In genomic region chr7:7290429-7291122, GRCh38 we compare ENCODE assay signal across 25 cellular contexts.
"Had no signal": no experiment of that assay in that cellular context is flagged by ENCODE, and none has a peak within 500 bp of the region (broad histone marks: within the 10 kb centered on the region; RNA-seq: fewer than 3 reads in every experiment).

No MANE protein-coding gene starts in this region.

- DNase-seq: effector CD8-positive, alpha-beta T cell; effector memory CD8-positive, alpha-beta T cell; endodermal cell; foreskin keratinocyte; heart left ventricle; hypothalamus; immature natural killer cell; islet precursor cell; kidney; kidney glomerular epithelial cell; left colon; left lung; left ventricle myocardium superior; lower lobe of right lung; mesenchymal stem cell; mucosa of descending colon; naive B cell; naive thymus-derived CD8-positive, alpha-beta T cell had no signal

- H3K27ac ChIP-seq: coronary artery, esophagus muscularis mucosa, foreskin keratinocyte, gastroesophageal sphincter, heart left ventricle, hepatocyte, left lung, lower lobe of right lung had no signal

- H3K79me2 ChIP-seq: hepatocyte had no signal

- H3K4me2 ChIP-seq: hepatocyte had no signal

- FAIRE-seq: colon, endometrium, frontal cortex, kidney had no signal

- H2AFZ ChIP-seq: hepatocyte had no signal

- H3K4me1 ChIP-seq: esophagus muscularis mucosa, foreskin keratinocyte, gastroesophageal sphincter, heart left ventricle, left lung, lower lobe of right lung had no signal

- H3K4me3 ChIP-seq: coronary artery, esophagus muscularis mucosa, gastroesophageal sphincter, heart left ventricle, hepatocyte, left lung, lower lobe of right lung, mucosa of descending colon had no signal

- ATAC-seq: effector memory CD8-positive, alpha-beta T cell; foreskin keratinocyte; gastroesophageal sphincter; heart left ventricle; left colon; left lung; left ventricle myocardium superior; lower lobe of right lung; mucosa of descending colon; naive thymus-derived CD8-positive, alpha-beta T cell had no signal

- H3K27me3 ChIP-seq: esophagus muscularis mucosa, foreskin keratinocyte, gastroesophageal sphincter, heart left ventricle, hepatocyte, left lung had no signal

- H3K36me3 ChIP-seq: esophagus muscularis mucosa, gastroesophageal sphincter, heart left ventricle, left lung, lower lobe of right lung had no signal
